ENCODE assay signal across 8 cellular contexts in the genomic region with DNA sequence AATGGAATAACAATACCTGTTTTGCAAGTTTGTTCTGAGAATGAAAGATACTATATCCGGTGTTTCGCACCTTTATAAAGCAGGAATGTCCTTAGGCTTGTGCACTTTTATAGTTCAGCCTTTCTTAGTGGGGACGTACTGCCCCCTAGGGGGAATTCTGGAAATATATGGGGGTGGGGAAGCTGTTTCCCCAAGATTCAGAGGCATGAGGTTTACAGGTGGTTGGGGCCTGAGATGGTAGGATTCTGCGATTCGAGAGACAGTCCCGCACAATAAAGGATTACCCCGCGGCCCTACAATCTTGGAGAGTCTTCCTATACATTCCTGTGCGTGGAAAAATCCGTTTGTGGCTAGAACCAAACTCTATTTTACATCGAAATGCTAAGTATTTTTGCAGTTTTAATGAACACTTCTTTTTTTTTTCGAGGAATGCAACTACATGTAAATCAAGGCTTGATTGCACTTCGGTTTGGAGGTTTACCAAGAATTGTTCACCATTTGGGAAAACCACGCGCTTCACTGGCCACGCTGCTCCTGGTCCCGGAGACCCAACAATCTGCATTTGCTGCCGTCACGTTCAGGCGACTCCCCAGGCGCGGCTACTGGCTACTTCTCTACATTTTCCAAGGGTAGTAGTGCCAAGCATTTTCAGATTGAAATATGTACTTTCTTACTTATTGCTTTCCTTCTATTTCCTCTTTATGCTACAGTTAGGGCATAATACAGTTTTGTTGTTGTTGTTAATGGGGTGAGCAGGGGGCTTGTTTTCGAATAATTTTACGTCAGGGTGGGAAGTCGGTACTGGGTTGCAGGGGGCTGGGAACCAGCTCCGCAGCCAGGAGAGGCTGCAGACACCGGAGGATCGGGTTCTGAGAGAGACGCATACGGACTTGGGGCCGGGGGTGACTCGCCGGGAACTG. TPM values are rescaled to one million over a fixed set of nuclear protein-coding genes. Genes with fewer than 3 reads are reported as not detected.
DNase-seq lines count a peak whose midpoint lies in the region; ATAC-seq lines count a peak whose summit lies in the region.

No MANE protein-coding gene starts in this region.

- H3K36me3 ChIP-seq in NT2/D1 (ENCODE audit: insufficient read depth, insufficient read length, low read length): peaks cover 3% of the 10 kb centered on the region
- peaks cover 0 to 4% of the 10 kb centered on the region in 2 donors for H3K36me3 ChIP-seq in esophagus (ENCODE audit: control insufficient read depth in 2 of 2, insufficient read depth in 2 of 2, low read length in 1 of 2)
- H3K36me3 ChIP-seq in mucosa of stomach (ENCODE audit: control insufficient read depth, insufficient read depth, low read length): no peaks in the 10 kb centered on the region

- H3K9me3 ChIP-seq in NT2/D1 (ENCODE audit: insufficient read depth, low read length) (no peaks in the 10 kb centered on the region), esophagus (ENCODE audit: control insufficient read depth in 2 of 2, insufficient read depth in 1 of 2, low read depth in 1 of 2, low read length in 1 of 2) (no peaks in the 10 kb centered on the region), mucosa of stomach (ENCODE audit: control insufficient read depth, low read length) (no peaks in the 10 kb centered on the region)

- no peak overlapping the region for H3K27ac ChIP-seq in esophagus (ENCODE audit: low read depth in 2 of 2, low read length in 1 of 2)

- peak overlapping the region; percentile 18 for H3K4me3 ChIP-seq in NT2/D1 (ENCODE audit: insufficient read length, low read depth)
- peak overlapping the region; percentile 70 for H3K4me3 ChIP-seq in esophagus (ENCODE audit: low read depth in 1 of 2, low read length in 2 of 2)
- peak overlapping the region; percentile 68 for H3K4me3 ChIP-seq in mucosa of stomach (ENCODE audit: low read length)

- DNase-seq in Ammon's horn (ENCODE audit: low spot score) (peak; percentile 75), HT-29 (ENCODE audit: low spot score) (peak; percentile 96), NT2/D1 (ENCODE audit: low read depth, low spot score) (peak; percentile 46), activated T-cell treated with anti-CD3 and anti-CD28 coated beads for 24 hours (ENCODE audit: low read depth) (peak; percentile 45)
- DNase-seq in stimulated activated naive CD8-positive, alpha-beta T cell treated with anti-CD3 and anti-CD28 coated beads, Interleukin-15, Interleukin-2, amounts not matched to agents 100 U/mL and 50 U/mL, for 24 hours: peak; percentile 61

- ATAC-seq in GM19035 (IDR thresholded peaks at IDR 0.05; ENCODE audit: unreplicated experiment): peak; percentile 61
- ATAC-seq in stimulated activated naive CD8-positive, alpha-beta T cell treated with anti-CD3 and anti-CD28 coated beads, Interleukin-15, Interleukin-2, amounts not matched to agents 100 U/mL and 50 U/mL, for 24 hours: peak; percentile 62

- H3K9ac ChIP-seq in NT2/D1 (ENCODE audit: insufficient read length, low read depth) (no peak overlapping the region), mucosa of stomach (ENCODE audit: low read length) (peak overlapping the region; percentile 62)

- H3K4me1 ChIP-seq in NT2/D1 (ENCODE audit: insufficient read depth, insufficient read length) (no peaks in the 10 kb centered on the region), esophagus (ENCODE audit: control insufficient read depth in 2 of 2, insufficient read depth in 2 of 2, low read length in 1 of 2) (no peaks in the 10 kb centered on the region), mucosa of stomach (ENCODE audit: control insufficient read depth, insufficient read depth, low read length) (peaks cover 12% of the 10 kb centered on the region)

- 1% methylated on average over 33 of the region's 33 CpGs for WGBS in esophagus, 2 donors

- H3K27me3 ChIP-seq in NT2/D1 (ENCODE audit: insufficient read depth, insufficient read length): no peaks in the 10 kb centered on the region
- no peaks in the 10 kb centered on the region for H3K27me3 ChIP-seq in esophagus (ENCODE audit: control insufficient read depth in 1 of 2, insufficient read depth in 2 of 2, low read length in 2 of 2)
- H3K27me3 ChIP-seq in mucosa of stomach (ENCODE audit: control insufficient read depth, insufficient read depth, low read length): no peaks in the 10 kb centered on the region

RNA-seq across cellular contexts. Expression of gene NEK5, which starts 0.8 kb away (rescaled TPM):
- total RNA-seq in HT-29 (2014; rRNA removed; shearing (Covaris generic)): 0.05 TPM in 1 of 2 replicates, not detected in the other
- under 1 TPM; 0.02 to 0.08 TPM for polyA plus RNA-seq in esophagus

RNA-seq across cellular contexts. Expression of gene NEK3, which starts 31.4 kb away (rescaled TPM):
- total RNA-seq in HT-29 (2014; rRNA removed; shearing (Covaris generic)): 12.1 and 16.9 TPM in 2 replicates
- 1 to 10 TPM; 4.6 to 8.7 TPM for polyA plus RNA-seq in esophagus

Comparison
In these comparisons a context has a peak if more than half of its experiments do, and no peak if none do; other contexts are left out.
1. DNase-seq: peak in every context shown above with its lines; median percentile 96 in HT-29; 75 in Ammon's horn; 61 in stimulated activated naive CD8-positive, alpha-beta T cell treated with anti-CD3 and anti-CD28 coated beads, Interleukin-15, Interleukin-2, amounts not matched to agents 100 U/mL and 50 U/mL, for 24 hours; 46 in NT2/D1; 45 in activated T-cell treated with anti-CD3 and anti-CD28 coated beads for 24 hours.
2. H3K4me3 ChIP-seq: peak in every context shown above with its lines; median percentile 70 in esophagus; 68 in mucosa of stomach; 18 in NT2/D1.